ENCODE assay signal across 1 cellular context in genomic region chr12:57604454-57605307, GRCh38.
TF ChIP-seq lines count a peak whose summit lies in the region.

A gene with protein sequence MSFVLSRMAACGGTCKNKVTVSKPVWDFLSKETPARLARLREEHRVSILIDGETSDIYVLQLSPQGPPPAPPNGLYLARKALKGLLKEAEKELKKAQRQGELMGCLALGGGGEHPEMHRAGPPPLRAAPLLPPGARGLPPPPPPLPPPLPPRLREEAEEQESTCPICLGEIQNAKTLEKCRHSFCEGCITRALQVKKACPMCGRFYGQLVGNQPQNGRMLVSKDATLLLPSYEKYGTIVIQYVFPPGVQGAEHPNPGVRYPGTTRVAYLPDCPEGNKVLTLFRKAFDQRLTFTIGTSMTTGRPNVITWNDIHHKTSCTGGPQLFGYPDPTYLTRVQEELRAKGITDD (plus strand): TSS chr12:57604824. CDS start chr12:57606518, 1,694 bp downstream.

TF ChIP-seq in GM12878, 131 proteins besides CTCF, POLR2A, EP300 and RAD21:
- TF ChIP-seq YY1 (IDR thresholded peaks at IDR 0.05; ENCODE audit: low read depth, low read length) (peak; percentile 94), FOXM1 (IDR thresholded peaks at IDR 0.05; ENCODE audit: low read depth, low read length) (0 out of 2 replicates have a peak, but pooled peaks have one; percentile 18), MTA3 (IDR thresholded peaks at IDR 0.05; ENCODE audit: borderline replicate concordance, low read length) (no peak), TAF1 (IDR thresholded peaks at IDR 0.05; ENCODE audit: borderline replicate concordance, low read depth, low read length) (peak; percentile 45; the same call in 1 of the 2 replicates), ATF3 (IDR thresholded peaks at IDR 0.05; ENCODE audit: borderline replicate concordance, extremely low read depth, low read depth, low read length) (0 out of 2 replicates have a peak, but pooled peaks have one; percentile 7), HSF1 (IDR thresholded peaks at IDR 0.05; ENCODE audit: low read depth, low read length) (no peak), BHLHE40 (IDR thresholded peaks at IDR 0.05; ENCODE audit: borderline replicate concordance in 1 of 2, low read depth in 2 of 2, low read length in 1 of 2) (0 out of 4 replicates have a peak, but pooled peaks of 1 of the 2 experiments have one; percentile 38), RAD51 (IDR thresholded peaks at IDR 0.05) (peak; percentile 58; the same call in 1 of the 2 replicates), HCFC1 (IDR thresholded peaks at IDR 0.05; ENCODE audit: low read length) (0 out of 2 replicates have a peak, but pooled peaks have one; percentile 12), CREB1 (IDR thresholded peaks at IDR 0.05; ENCODE audit: low read depth) (peak; percentile 9; the same call in 1 of the 2 replicates)
- TF ChIP-seq, protein P1, sequence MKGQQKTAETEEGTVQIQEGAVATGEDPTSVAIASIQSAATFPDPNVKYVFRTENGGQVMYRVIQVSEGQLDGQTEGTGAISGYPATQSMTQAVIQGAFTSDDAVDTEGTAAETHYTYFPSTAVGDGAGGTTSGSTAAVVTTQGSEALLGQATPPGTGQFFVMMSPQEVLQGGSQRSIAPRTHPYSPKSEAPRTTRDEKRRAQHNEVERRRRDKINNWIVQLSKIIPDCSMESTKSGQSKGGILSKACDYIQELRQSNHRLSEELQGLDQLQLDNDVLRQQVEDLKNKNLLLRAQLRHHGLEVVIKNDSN (IDR thresholded peaks at IDR 0.05; ENCODE audit: borderline replicate concordance, extremely low read length, insufficient read depth, low read depth, low read length): peak; percentile 84
- TF ChIP-seq, protein P2, sequence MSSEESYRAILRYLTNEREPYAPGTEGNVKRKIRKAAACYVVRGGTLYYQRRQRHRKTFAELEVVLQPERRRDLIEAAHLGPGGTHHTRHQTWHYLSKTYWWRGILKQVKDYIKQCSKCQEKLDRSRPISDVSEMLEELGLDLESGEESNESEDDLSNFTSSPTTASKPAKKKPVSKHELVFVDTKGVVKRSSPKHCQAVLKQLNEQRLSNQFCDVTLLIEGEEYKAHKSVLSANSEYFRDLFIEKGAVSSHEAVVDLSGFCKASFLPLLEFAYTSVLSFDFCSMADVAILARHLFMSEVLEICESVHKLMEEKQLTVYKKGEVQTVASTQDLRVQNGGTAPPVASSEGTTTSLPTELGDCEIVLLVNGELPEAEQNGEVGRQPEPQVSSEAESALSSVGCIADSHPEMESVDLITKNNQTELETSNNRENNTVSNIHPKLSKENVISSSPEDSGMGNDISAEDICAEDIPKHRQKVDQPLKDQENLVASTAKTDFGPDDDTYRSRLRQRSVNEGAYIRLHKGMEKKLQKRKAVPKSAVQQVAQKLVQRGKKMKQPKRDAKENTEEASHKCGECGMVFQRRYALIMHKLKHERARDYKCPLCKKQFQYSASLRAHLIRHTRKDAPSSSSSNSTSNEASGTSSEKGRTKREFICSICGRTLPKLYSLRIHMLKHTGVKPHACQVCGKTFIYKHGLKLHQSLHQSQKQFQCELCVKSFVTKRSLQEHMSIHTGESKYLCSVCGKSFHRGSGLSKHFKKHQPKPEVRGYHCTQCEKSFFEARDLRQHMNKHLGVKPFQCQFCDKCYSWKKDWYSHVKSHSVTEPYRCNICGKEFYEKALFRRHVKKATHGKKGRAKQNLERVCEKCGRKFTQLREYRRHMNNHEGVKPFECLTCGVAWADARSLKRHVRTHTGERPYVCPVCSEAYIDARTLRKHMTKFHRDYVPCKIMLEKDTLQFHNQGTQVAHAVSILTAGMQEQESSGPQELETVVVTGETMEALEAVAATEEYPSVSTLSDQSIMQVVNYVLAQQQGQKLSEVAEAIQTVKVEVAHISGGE (CRISPR knock-in tag; IDR thresholded peaks at IDR 0.05): no peak
